1 cellular context compared by ENCODE assay signal in the genomic region with DNA sequence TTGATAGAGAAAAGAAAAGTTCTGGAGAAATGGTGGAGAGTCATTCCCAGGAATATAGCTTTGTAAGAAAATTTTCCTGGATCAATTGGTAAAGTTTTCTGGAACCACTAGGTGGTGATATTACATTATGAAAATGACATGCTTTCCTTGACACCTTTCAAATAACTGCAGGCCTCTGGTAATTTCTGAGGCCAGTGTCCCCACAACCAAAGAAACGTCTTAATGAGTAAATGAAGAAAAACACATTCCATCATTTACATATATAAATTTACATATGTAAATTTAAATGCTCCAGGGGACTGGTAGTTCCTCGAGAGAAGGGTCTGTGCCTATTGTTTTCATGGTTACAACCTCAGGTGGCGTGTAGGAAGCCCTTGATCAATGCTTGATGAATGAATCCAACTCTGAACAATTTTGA.
TF ChIP-seq lines count a peak whose summit lies in the region.

No MANE protein-coding gene starts in this region.

TF ChIP-seq in K562, 482 proteins besides CTCF, POLR2A, EP300 and RAD21:
- 0 out of 4 replicates have a peak, but pooled peaks of 1 of the 2 experiments have one; percentile 14 for TF ChIP-seq TEAD1 (CRISPR knock-in tag; IDR thresholded peaks at IDR 0.05)
- TF ChIP-seq SMC3 (conservative IDR thresholded peaks at IDR 0.05; ENCODE audit: insufficient read depth, low read depth, low read length): peak; percentile 69
- no peak for TF ChIP-seq MAFK (IDR thresholded peaks at IDR 0.05; ENCODE audit: low read length)
- TF ChIP-seq ZNF143 (CRISPR knock-in tag; IDR thresholded peaks at IDR 0.05): no peak
- TF ChIP-seq, protein P1, sequence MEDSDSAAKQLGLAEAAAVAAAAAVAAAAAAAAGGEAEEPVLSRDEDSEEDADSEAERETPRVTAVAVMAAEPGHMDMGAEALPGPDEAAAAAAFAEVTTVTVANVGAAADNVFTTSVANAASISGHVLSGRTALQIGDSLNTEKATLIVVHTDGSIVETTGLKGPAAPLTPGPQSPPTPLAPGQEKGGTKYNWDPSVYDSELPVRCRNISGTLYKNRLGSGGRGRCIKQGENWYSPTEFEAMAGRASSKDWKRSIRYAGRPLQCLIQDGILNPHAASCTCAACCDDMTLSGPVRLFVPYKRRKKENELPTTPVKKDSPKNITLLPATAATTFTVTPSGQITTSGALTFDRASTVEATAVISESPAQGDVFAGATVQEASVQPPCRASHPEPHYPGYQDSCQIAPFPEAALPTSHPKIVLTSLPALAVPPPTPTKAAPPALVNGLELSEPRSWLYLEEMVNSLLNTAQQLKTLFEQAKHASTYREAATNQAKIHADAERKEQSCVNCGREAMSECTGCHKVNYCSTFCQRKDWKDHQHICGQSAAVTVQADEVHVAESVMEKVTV (CRISPR knock-in tag; IDR thresholded peaks at IDR 0.05): peak; percentile 95
